Comparison of ENCODE assay signal across 28 cellular contexts in genomic region chr10:49398986-49399385, GRCh38. TPM values are rescaled to one million over a fixed set of nuclear protein-coding genes. Genes with fewer than 3 reads are reported as not detected.
DNase-seq lines count a peak whose midpoint lies in the region; ATAC-seq and TF ChIP-seq lines count a peak whose summit lies in the region.
"Had no signal": no experiment of that assay in that cellular context is flagged by ENCODE, and none has a peak within 500 bp of the region (broad histone marks: within the 10 kb centered on the region; RNA-seq: fewer than 3 reads in every experiment).

No MANE protein-coding gene starts in this region.

- H2BK20ac ChIP-seq in H9 (ENCODE audit: low read depth, low read length, poor library complexity, severe bottlenecking): no peak overlapping the region

- H2AFZ ChIP-seq in H9 (ENCODE audit: low read length): no peak overlapping the region

- no peaks in the 10 kb centered on the region for H4K20me1 ChIP-seq in H9 (ENCODE audit: control insufficient read depth, insufficient read depth, insufficient read length)

- DNase-seq in H9 (no peak), WTC11 (ENCODE audit: low spot score) (no peak), glutamatergic neuron (no peak), nephron progenitor cell (no peak)
- no peak for DNase-seq in stimulated activated CD4-positive, alpha-beta T cell treated with anti-CD3 and anti-CD28 coated beads, Interleukin-2, amount 100 ng/mL, for 48 hours
- DNase-seq: activated CD4-positive, alpha-beta T cell treated with anti-CD3 and anti-CD28 coated beads for 48 hours; CD4-positive, CD25-positive, alpha-beta regulatory T cell; cerebellar nuclear complex; erythroblast; foreskin fibroblast; GF-D8; MV-4-11; NCI-H1694; NCI-H2227 treated with DMSO at 0.1 percent for 48 hours; NCI-H748 treated with DMSO at 0.1 percent for 48 hours; sigmoid colon had no signal

- no peak overlapping the region for H3K18ac ChIP-seq in H9 (ENCODE audit: insufficient read length, low read depth, low read length)

- H3K27me3 ChIP-seq in H9 (ENCODE audit: insufficient read depth, low read length): peaks cover 55% of the 10 kb centered on the region

- no peak overlapping the region for H2BK12ac ChIP-seq in H9 (ENCODE audit: insufficient read length, low read depth, low read length)

- peaks cover 26% of the 10 kb centered on the region for H3K23me2 ChIP-seq in H9 (ENCODE audit: insufficient read length, low read depth, low read length, poor library complexity, severe bottlenecking)

- H3K4me3 Mint-ChIP-seq in H9 (peak overlapping the region; percentile 57 to 82), WTC11 (peak overlapping the region; percentile 75), glutamatergic neuron (ENCODE audit: unreplicated experiment) (peak overlapping the region; percentile 92), nephron progenitor cell (peak overlapping the region; percentile 70)

- H3K9me3 Mint-ChIP-seq in H9 (peaks cover 0 to 3% of the 10 kb centered on the region in 2 experiments; a peak in 1 of 5 replicates), WTC11 (no peaks in the 10 kb centered on the region), glutamatergic neuron (ENCODE audit: unreplicated experiment) (peaks cover 14% of the 10 kb centered on the region), nephron progenitor cell (no peaks in the 10 kb centered on the region)
- H3K9me3 Mint-ChIP-seq: activated T-helper 2 cell treated with anti-CD3 and anti-CD28 coated beads, Interferon-gamma antibody, Interleukin-2, Interleukin-4, amounts not matched to agents 10 μg/mL and 5 μg/mL and 100 μg/mL, durations not matched to agents 14 hours and 24 hours and 36 hours; T-helper 1 cell treated with Interleukin-12 subunit alpha and Interleukin-12 subunit beta and Interleukin-4 antibody, amounts not matched to agents 30 μg/mL and 1 μg/mL, for 36 hours had no signal

- no peak overlapping the region for H3K56ac ChIP-seq in H9 (ENCODE audit: insufficient read length, low read depth, low read length)

- CTCF ChIA-PET in WTC11 (lab: Charles Lee): interaction anchor here (1.0 to 4.3 kb wide), 3 partner anchors 9 to 74 kb away, joined by 3 to 58 read pairs (median 3); no protein-coding TSS in a partner anchor

- H3K27me3 Mint-ChIP-seq in H9 (ENCODE audit: low read depth) (peaks cover 96% of the 10 kb centered on the region), WTC11 (ENCODE audit: low read depth) (peaks cover 99% of the 10 kb centered on the region), glutamatergic neuron (ENCODE audit: unreplicated experiment) (peaks cover 22% of the 10 kb centered on the region), nephron progenitor cell (ENCODE audit: low read depth, poor library complexity) (peaks cover 100% of the 10 kb centered on the region)

- no peak overlapping the region for H3K4ac ChIP-seq in H9 (ENCODE audit: low read depth, low read length)

- H3K36me3 Mint-ChIP-seq in H9 (ENCODE audit: insufficient read depth in 1 of 3, low read depth in 3 of 3) (no peaks in the 10 kb centered on the region; a peak in 1 of 7 replicates), WTC11 (no peaks in the 10 kb centered on the region), glutamatergic neuron (ENCODE audit: unreplicated experiment) (peaks cover 8% of the 10 kb centered on the region), nephron progenitor cell (ENCODE audit: low read depth) (no peaks in the 10 kb centered on the region)
- H3K36me3 Mint-ChIP-seq: CD4-positive, CD25-positive, alpha-beta regulatory T cell had no signal

- H3K9ac ChIP-seq in H9 (ENCODE audit: extremely low read depth, insufficient read length, low read length): no peak overlapping the region
- H3K9ac ChIP-seq: KMS-11 had no signal

- WGBS in H9 (ENCODE audit: extremely low coverage, insufficient read length, low lambda C conversion rate): no CpG with 5 or more reads among the region's 9 CpGs

- H4K8ac ChIP-seq in H9 (replicated peaks; ENCODE audit: insufficient read length, low read depth, low read length): no peak overlapping the region

- ATAC-seq in WTC11 (no peak), HG02981 (IDR thresholded peaks at IDR 0.05; ENCODE audit: unreplicated experiment) (no peak), HG03280 (IDR thresholded peaks at IDR 0.05; ENCODE audit: unreplicated experiment) (no peak)

- H3T11ph ChIP-seq in H9 (ENCODE audit: low read length): no peak overlapping the region

- no peaks in the 10 kb centered on the region for H3K79me2 ChIP-seq in H9 (ENCODE audit: insufficient read depth, low read length)

- no peak overlapping the region for H3K14ac ChIP-seq in H9 (ENCODE audit: insufficient read depth, low read length)

- H3K9me3 ChIP-seq in H9 (ENCODE audit: control insufficient read depth, low read depth, low read length): no peaks in the 10 kb centered on the region
- H3K9me3 ChIP-seq: sigmoid colon, tibial nerve had no signal

- TF ChIP-seq CTCF in H9 (conservative IDR thresholded peaks at IDR 0.05) (no peak), WTC11 (IDR thresholded peaks at IDR 0.05) (no peak), glutamatergic neuron (IDR thresholded peaks at IDR 0.05; ENCODE audit: partially characterized antibody, unreplicated experiment) (no peak), nephron progenitor cell (IDR thresholded peaks at IDR 0.05) (no peak)

- no peak overlapping the region for H2BK120ac ChIP-seq in H9 (ENCODE audit: low read depth, low read length, poor library complexity, severe bottlenecking)

- no peak overlapping the region for H2BK15ac ChIP-seq in H9 (ENCODE audit: low read depth, low read length)

- H2AK5ac ChIP-seq in H9 (ENCODE audit: insufficient read length, low read length): no peak overlapping the region

- no peaks in the 10 kb centered on the region for H3K79me1 ChIP-seq in H9 (ENCODE audit: insufficient read depth, low read depth, low read length, poor library complexity, severe bottlenecking)

- no peak overlapping the region for H2BK5ac ChIP-seq in H9 (ENCODE audit: insufficient read length, low read length)

- no peak overlapping the region for H3K27ac Mint-ChIP-seq in H9
- H3K27ac Mint-ChIP-seq in WTC11: no peak overlapping the region
- no peak overlapping the region for H3K27ac Mint-ChIP-seq in glutamatergic neuron (ENCODE audit: unreplicated experiment)
- H3K27ac Mint-ChIP-seq in nephron progenitor cell: no peak overlapping the region
- H3K27ac Mint-ChIP-seq: activated T-helper 2 cell treated with anti-CD3 and anti-CD28 coated beads, Interferon-gamma antibody, Interleukin-2, Interleukin-4, amounts not matched to agents 10 μg/mL and 5 μg/mL and 100 μg/mL, durations not matched to agents 14 hours and 24 hours and 36 hours; CD4-positive, CD25-positive, alpha-beta regulatory T cell; progenitor cell of endocrine pancreas had no signal

- no peak overlapping the region for H4K5ac ChIP-seq in H9 (ENCODE audit: insufficient read length, low read depth, low read length)

- H3K4me1 Mint-ChIP-seq in H9: peaks cover 22 to 33% of the 10 kb centered on the region in 2 experiments
- peaks cover 37% of the 10 kb centered on the region for H3K4me1 Mint-ChIP-seq in WTC11
- peaks cover 21% of the 10 kb centered on the region for H3K4me1 Mint-ChIP-seq in glutamatergic neuron (ENCODE audit: low read depth, unreplicated experiment)
- H3K4me1 Mint-ChIP-seq in nephron progenitor cell: peaks cover 16% of the 10 kb centered on the region

- no peak overlapping the region for H3K23ac ChIP-seq in H9 (ENCODE audit: insufficient read length, low read depth, low read length)

- H3K27ac ChIP-seq in H9 (ENCODE audit: insufficient read length, low read depth, low read length): no peak overlapping the region
- H3K27ac ChIP-seq: KMS-11, RWPE1, sigmoid colon, SK-N-MC, tibial nerve had no signal

- POLR2A ChIA-PET in WTC11 (lab: Charles Lee): no interaction called here

- H3K4me1 ChIP-seq in H9 (ENCODE audit: insufficient read depth, low read length): no peaks in the 10 kb centered on the region

- no peak overlapping the region for H4K91ac ChIP-seq in H9 (ENCODE audit: insufficient read length, low read depth, low read length)

- peak overlapping the region; percentile 80 for H3K4me2 ChIP-seq in H9 (ENCODE audit: insufficient read depth, insufficient read length, low read length)
- H3K4me2 ChIP-seq: KMS-11 had no signal

TF ChIP-seq in WTC11, 78 proteins besides CTCF, POLR2A, EP300 and RAD21 (continues in another document):
- TF ChIP-seq GTF2I (CRISPR knock-in tag; conservative IDR thresholded peaks at IDR 0.05): no peak
- no peak for TF ChIP-seq NR2C2 (CRISPR knock-in tag; IDR thresholded peaks at IDR 0.05)
- no peak for TF ChIP-seq ARID4B (CRISPR knock-in tag; IDR thresholded peaks at IDR 0.05; ENCODE audit: borderline replicate concordance)

RNA-seq across cellular contexts. Expression of gene DRGX, which starts 3.1 kb away (rescaled TPM):
- total RNA-seq in H9 (2021) (not detected in 2 replicates), WTC11 (2021) (not detected in 3 replicates), glutamatergic neuron (ENCODE audit: unreplicated experiment) (65.2 TPM)
- total RNA-seq: activated T-helper 2 cell treated with anti-CD3 and anti-CD28 coated beads, Interferon-gamma antibody, Interleukin-2, Interleukin-4, amounts not matched to agents 10 μg/mL and 5 μg/mL and 100 μg/mL, durations not matched to agents 14 hours and 24 hours and 36 hours; CD4-positive, CD25-positive, alpha-beta regulatory T cell; HT-29; lower leg skin; mononuclear cell; progenitor cell of endocrine pancreas; sigmoid colon; tibial nerve had no signal

Comparison
In these comparisons a context has a peak if more than half of its experiments do, and no peak if none do; other contexts are left out.
1. RNA of gene DRGX, which starts 3.1 kb away (total RNA-seq): 65.2 TPM in glutamatergic neuron (single experiment); not detected in H9 and not detected in WTC11; every median in the first group is over 10 times any median in the second.
2. Peak in every context shown above with its lines, with median percentiles within 50 percentile points of each other: H3K4me3 Mint-ChIP-seq.